Comparison of ENCODE assay signal across 8 cellular contexts in the genomic region with DNA sequence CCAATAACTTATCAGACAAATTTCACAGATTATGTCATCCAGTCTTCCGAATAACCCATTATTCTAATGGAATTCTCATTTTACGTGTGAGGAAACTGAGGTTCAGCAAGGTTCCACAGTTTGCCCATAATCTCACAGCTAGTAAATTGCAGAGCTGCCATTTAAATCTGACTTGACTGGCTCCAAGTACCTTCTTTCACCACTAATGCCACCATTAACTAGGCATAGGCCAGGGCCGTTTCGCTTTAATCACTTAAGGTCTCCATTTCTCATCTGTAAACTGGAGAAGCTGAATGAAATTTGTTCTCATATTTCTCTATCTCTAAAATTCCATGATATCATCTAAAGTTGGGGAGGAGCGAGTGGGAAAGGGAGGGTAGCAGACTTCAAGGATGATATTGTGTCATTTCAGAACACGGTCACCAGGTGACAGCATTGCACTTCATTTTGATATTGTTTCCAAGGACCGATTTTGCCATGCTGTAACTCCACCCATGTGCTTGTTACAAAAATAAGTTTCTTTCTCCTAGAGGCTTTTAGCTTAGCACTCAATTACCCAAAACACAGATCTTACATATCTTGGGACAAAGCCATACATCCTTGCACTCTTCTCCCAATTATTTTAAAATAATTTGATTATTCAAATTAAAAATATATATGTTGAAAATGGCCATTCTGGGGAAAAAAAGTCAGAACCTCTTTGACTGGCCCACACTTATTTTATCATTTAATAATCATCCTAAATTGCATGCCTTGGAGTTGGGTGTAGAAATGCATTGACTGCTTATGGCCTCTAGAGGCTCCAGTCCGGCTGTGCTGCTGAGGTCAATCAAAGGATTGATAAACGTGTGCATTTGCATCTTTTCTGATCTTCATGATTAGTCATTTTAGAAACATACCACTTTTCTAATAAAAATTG.
A peak's percentile ranks its signal among the peaks of the same experiment; 100 is the strongest.
DNase-seq lines count a peak whose midpoint lies in the region; ATAC-seq and TF ChIP-seq lines count a peak whose summit lies in the region.

No MANE protein-coding gene starts in this region.

- no peaks in the 10 kb centered on the region for H3K9me3 ChIP-seq in PC-3 (ENCODE audit: low read length)
- H3K9me3 ChIP-seq in mucosa of descending colon: no peaks in the 10 kb centered on the region

- H3F3A ChIP-seq in PC-3 (ENCODE audit: low read length, unreplicated experiment): no peaks in the 10 kb centered on the region

- no peaks in the 10 kb centered on the region for H3K27me3 ChIP-seq in PC-3 (ENCODE audit: low read length)

- no peak overlapping the region for H3K9ac ChIP-seq in PC-3 (ENCODE audit: low read length)

- H3K4me1 ChIP-seq in PC-3 (ENCODE audit: insufficient read depth, low read length) (no peaks in the 10 kb centered on the region), mucosa of descending colon (ENCODE audit: low read depth) (no peaks in the 10 kb centered on the region)

- H3K36me3 ChIP-seq in PC-3 (ENCODE audit: low read depth, low read length) (no peaks in the 10 kb centered on the region), mucosa of descending colon (ENCODE audit: low read depth) (no peaks in the 10 kb centered on the region)

- POLR2A ChIA-PET in PC-3 (lab: Charles Lee; ENCODE audit: unreplicated experiment): no interaction called here

- H3K4me3 ChIP-seq in PC-3 (ENCODE audit: low read length) (no peak overlapping the region), mucosa of descending colon (no peak overlapping the region)

- H2AFZ ChIP-seq in PC-3 (ENCODE audit: low read length): no peak overlapping the region

- H3K36me3 Mint-ChIP-seq in activated T-cell treated with anti-CD3 and anti-CD28 coated beads, Interleukin-2, amount 50 U/mL, for 4 hours (ENCODE audit: insufficient read depth): no peaks in the 10 kb centered on the region

- H3K4me3 Mint-ChIP-seq in activated T-cell treated with anti-CD3 and anti-CD28 coated beads, Interleukin-2, amount 50 U/mL, for 4 hours: no peak overlapping the region

- DNase-seq in DMS79 treated with DMSO at 0.1 percent for 48 hours (lab: John Stamatoyannopoulos, UW) (peak; percentile 61), HT1080 (ENCODE audit: low read depth) (peak; percentile 53), PC-3 (peak; percentile 57), dermis blood vessel endothelial cell (peak; percentile 65), mucosa of descending colon (peak in 1 of 3 donors; percentile 23)
- DNase-seq in activated effector memory CD4-positive, alpha-beta T cell treated with anti-CD3 and anti-CD28 coated beads, Interleukin-2, amount 50 U/mL, for 16 hours: no peak
- no peak for DNase-seq in activated T-cell treated with anti-CD3 and anti-CD28 coated beads, Interleukin-2, amount 50 U/mL, for 4 hours

- no peak overlapping the region for H3K27ac ChIP-seq in PC-3 (ENCODE audit: low read length)

- H3K9me3 Mint-ChIP-seq in activated T-cell treated with anti-CD3 and anti-CD28 coated beads, Interleukin-2, amount 50 U/mL, for 4 hours: no peaks in the 10 kb centered on the region

- H3K4me1 Mint-ChIP-seq in activated T-cell treated with anti-CD3 and anti-CD28 coated beads, Interleukin-2, amount 50 U/mL, for 4 hours (ENCODE audit: low read depth): no peaks in the 10 kb centered on the region

- CTCF ChIA-PET in PC-3 (lab: Charles Lee): interaction anchor here (0.6 kb wide), 2 partner anchors 1209 to 1476 kb away, joined by 3 to 4 read pairs; no protein-coding TSS in a partner anchor

- intact Hi-C loops in PC-3 (cut with micrococcal nuclease): loop anchor here (1.0 to 10.0 kb wide), 3 partner anchors 164 to 768 kb away; no protein-coding TSS in a partner anchor
- intact Hi-C loops in mucosa of descending colon (cut with DNase I, micrococcal nuclease): no loop called here

- H3K79me2 ChIP-seq in PC-3 (ENCODE audit: low read length): no peaks in the 10 kb centered on the region

- H3K9me2 ChIP-seq in PC-3 (replicated peaks; ENCODE audit: low read length): no peaks in the 10 kb centered on the region

- BruUV-seq in PC-3 (replicated peaks; lab: Mats Ljungman, UMichigan): no TSS peak

- no peak overlapping the region for H3K4me2 ChIP-seq in PC-3 (ENCODE audit: low read length)

- ATAC-seq in GM19438 (IDR thresholded peaks at IDR 0.05; ENCODE audit: low read depth, unreplicated experiment) (peak; percentile 58), PC-3 (peak; percentile 90), mucosa of descending colon (peak; percentile 60)
- no peak for ATAC-seq in activated T-cell treated with anti-CD3 and anti-CD28 coated beads, Interleukin-2, amount 50 U/mL, for 4 hours

- no peaks in the 10 kb centered on the region for H4K20me1 ChIP-seq in PC-3 (ENCODE audit: low read length)

- peak; percentile 63; the same call in 1 of the 2 replicates for TF ChIP-seq CTCF in PC-3 (conservative IDR thresholded peaks at IDR 0.05; ENCODE audit: low read depth, low read length)
- no peak for TF ChIP-seq CTCF in mucosa of descending colon (IDR thresholded peaks at IDR 0.05)

- no peaks in the 10 kb centered on the region for H3K27me3 Mint-ChIP-seq in activated T-cell treated with anti-CD3 and anti-CD28 coated beads, Interleukin-2, amount 50 U/mL, for 4 hours (ENCODE audit: low read depth)

Comparison
In these comparisons a context has a peak if more than half of its experiments do, and no peak if none do; other contexts are left out.
1. DNase-seq: peak in DMS79 treated with DMSO at 0.1 percent for 48 hours (single experiment), HT1080 (single experiment), PC-3 (single experiment) and dermis blood vessel endothelial cell (single experiment); none in activated effector memory CD4-positive, alpha-beta T cell treated with anti-CD3 and anti-CD28 coated beads, Interleukin-2, amount 50 U/mL, for 16 hours (single experiment) and activated T-cell treated with anti-CD3 and anti-CD28 coated beads, Interleukin-2, amount 50 U/mL, for 4 hours (single experiment).
2. ATAC-seq: peak in GM19438 (single experiment), PC-3 (single experiment) and mucosa of descending colon (single experiment); none in activated T-cell treated with anti-CD3 and anti-CD28 coated beads, Interleukin-2, amount 50 U/mL, for 4 hours (0 of 2).